In the genomic region with DNA sequence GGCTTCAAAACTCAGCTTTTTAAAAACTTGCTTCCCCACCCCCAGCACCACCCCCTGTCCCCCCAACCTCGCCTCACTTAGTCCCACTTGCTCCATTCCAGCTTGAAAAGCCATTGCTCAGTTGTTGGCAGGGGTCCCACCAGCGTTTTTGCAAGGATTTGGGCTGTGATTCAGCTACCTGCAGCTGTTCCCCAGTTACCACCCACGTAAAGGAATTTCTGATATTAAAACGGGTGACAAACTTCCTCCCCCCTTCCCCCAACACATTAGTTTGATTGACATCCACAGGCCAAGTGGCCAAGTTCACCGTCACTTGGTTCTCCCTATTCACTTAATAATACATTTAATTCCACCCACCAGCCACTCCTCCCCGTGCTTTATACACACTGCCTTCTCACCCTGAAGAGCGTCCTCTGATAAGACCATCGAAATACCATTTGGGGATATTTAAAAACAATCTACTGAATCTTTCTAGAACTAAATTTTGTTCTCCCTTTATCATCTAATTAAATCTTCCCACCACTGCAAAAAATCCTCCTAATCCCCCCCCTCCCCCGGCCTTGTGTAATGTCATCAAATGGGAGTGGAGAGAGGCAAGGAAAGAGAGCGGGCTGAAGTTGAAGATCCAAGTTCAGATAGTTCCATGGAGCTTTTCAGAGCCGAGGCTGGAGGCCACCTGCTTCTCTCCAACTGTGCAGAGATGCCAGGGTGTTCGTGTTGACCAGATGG, we compare ENCODE assay signal across 23 cellular contexts. TPM values are rescaled to one million over a fixed set of nuclear protein-coding genes. Genes with fewer than 3 reads are reported as not detected.
DNase-seq lines count a peak whose midpoint lies in the region; ATAC-seq, FAIRE-seq and TF ChIP-seq lines count a peak whose summit lies in the region.
"Had no signal": no experiment of that assay in that cellular context is flagged by ENCODE, and none has a peak within 500 bp of the region (broad histone marks: within the 10 kb centered on the region; RNA-seq: fewer than 3 reads in every experiment).

No MANE protein-coding gene starts in this region.

- H3K27me3 ChIP-seq in GM23248 (replicated peaks; ENCODE audit: insufficient read depth) (no peaks in the 10 kb centered on the region), IMR-90 (ENCODE audit: control insufficient read depth, insufficient read depth, low read length) (no peaks in the 10 kb centered on the region), body of pancreas (no peaks in the 10 kb centered on the region), pancreas (no peaks in the 10 kb centered on the region)
- H3K27me3 ChIP-seq: BE2C, neutrophil, tibial nerve had no signal

- CTCF ChIA-PET in IMR-90 (lab: Yijun Ruan, JAX), result no interaction called here

- TF ChIP-seq RAD21 in IMR-90 (IDR thresholded peaks at IDR 0.05; ENCODE audit: low read length), result no peak

- no peak overlapping the region for H2AK9ac ChIP-seq in IMR-90 (replicated peaks; ENCODE audit: low read depth, low read length, poor library complexity)

- H3K9me2 ChIP-seq in GM23248 (ENCODE audit: insufficient read depth), result no peaks in the 10 kb centered on the region

- no peak overlapping the region for H3K56ac ChIP-seq in IMR-90 (ENCODE audit: extremely low read depth, insufficient read depth, low read length)

- H2BK120ac ChIP-seq in IMR-90 (ENCODE audit: low read depth, low read length), result no peak overlapping the region

- H2BK15ac ChIP-seq in IMR-90 (ENCODE audit: low read depth, low read length), result no peak overlapping the region

- TF ChIP-seq POLR2A in IMR-90 (IDR thresholded peaks at IDR 0.05; ENCODE audit: low read depth, low read length), result no peak
- no peak for TF ChIP-seq POLR2A in body of pancreas (IDR thresholded peaks at IDR 0.05)

- no peak overlapping the region for H4K91ac ChIP-seq in IMR-90 (ENCODE audit: insufficient read depth, low read depth, low read length)

- intact Hi-C loops in IMR-90 (cut with micrococcal nuclease), result no loop called here
- intact Hi-C loops in body of pancreas (cut with DNase I), result no loop called here
- intact Hi-C loops in pancreas (cut with DNase I), result no loop called here

- H3K9ac ChIP-seq in GM23248, result no peak overlapping the region
- no peak overlapping the region for H3K9ac ChIP-seq in IMR-90 (ENCODE audit: low read depth, low read length)

- H2AFZ ChIP-seq in GM23248, result no peak overlapping the region
- no peak overlapping the region for H2AFZ ChIP-seq in IMR-90 (replicated peaks; ENCODE audit: low read length, poor library complexity)

- no peak overlapping the region for H2BK20ac ChIP-seq in IMR-90 (ENCODE audit: low read depth, low read length)

- TF ChIP-seq CTCF in IMR-90 (conservative IDR thresholded peaks at IDR 0.05; ENCODE audit: low read depth, low read length) (no peak), body of pancreas (IDR thresholded peaks at IDR 0.05) (no peak), pancreas (IDR thresholded peaks at IDR 0.05) (no peak)

- no peak overlapping the region for H2AK5ac ChIP-seq in IMR-90 (ENCODE audit: low read depth, low read length)

- no peaks in the 10 kb centered on the region for H3K79me2 ChIP-seq in GM23248 (ENCODE audit: insufficient read depth)

- H3F3A ChIP-seq in GM23248 (ENCODE audit: insufficient read depth), result no peaks in the 10 kb centered on the region

- no TSS peak for BruUV-seq in IMR-90 (replicated peaks; lab: Mats Ljungman, UMichigan)

- no peaks in the 10 kb centered on the region for H3K9me3 ChIP-seq in GM23248 (ENCODE audit: low read depth)
- no peaks in the 10 kb centered on the region for H3K9me3 ChIP-seq in IMR-90 (ENCODE audit: control insufficient read depth, insufficient read depth, low read length)
- no peaks in the 10 kb centered on the region for H3K9me3 ChIP-seq in body of pancreas
- no peaks in the 10 kb centered on the region for H3K9me3 ChIP-seq in pancreas
- H3K9me3 ChIP-seq: BE2C, left lung, neutrophil, tibial nerve had no signal

- H3K4me1 ChIP-seq in GM23248 (ENCODE audit: insufficient read depth) (no peaks in the 10 kb centered on the region), IMR-90 (ENCODE audit: control insufficient read depth, insufficient read depth, low read length) (no peaks in the 10 kb centered on the region; the same call in 1 of the 2 replicates), body of pancreas (peaks cover 10% of the 10 kb centered on the region), pancreas (peaks cover 0 to 6% (median 4%) of the 10 kb centered on the region in 3 donors)
- H3K4me1 ChIP-seq: left lung had no signal

- dilution Hi-C loops in IMR-90 (cut with HindIII; ENCODE audit: low sequenced_read_pairs, unreplicated experiment), result no loop called here

- POLR2A ChIA-PET in IMR-90 (lab: Charles Lee; ENCODE audit: unreplicated experiment), result no interaction called here

- no peak overlapping the region for H3K4ac ChIP-seq in IMR-90 (ENCODE audit: low read depth, low read length)

- H4K5ac ChIP-seq in IMR-90 (ENCODE audit: low read depth, low read length), result no peak overlapping the region

- H4K20me1 ChIP-seq in GM23248 (ENCODE audit: insufficient read depth) (no peaks in the 10 kb centered on the region), IMR-90 (ENCODE audit: insufficient read depth, low read length) (no peaks in the 10 kb centered on the region)

- ATAC-seq in IMR-90 (ENCODE audit: low read depth) (no peak), body of pancreas (peak; percentile 70), pancreas (peak; percentile 44 to 71 (median 61)), HG03432 (IDR thresholded peaks at IDR 0.05; ENCODE audit: unreplicated experiment) (no peak)
- ATAC-seq: esophagus mucosa, left lung, T-helper 17 cell had no signal

- DNase-seq in GM23248 (peak; percentile 14), IMR-90 (peak; percentile 55), body of pancreas (peak; percentile 44 to 58 (median 56)), pancreas (peak in 3 of 6 donors; percentile 32 to 65 (median 44)), GM19240 (ENCODE audit: insufficient read length, low spot score) (no peak), NCI-H82 treated with DMSO at 0.1 percent for 48 hours (lab: John Stamatoyannopoulos, UW; ENCODE audit: unreplicated experiment) (no peak)
- DNase-seq: activated CD4-positive, alpha-beta memory T cell treated with anti-CD3 and anti-CD28 coated beads for 36 hours; activated T-cell treated with anti-CD3 and anti-CD28 coated beads for 4 hours; BE2C; cerebellar nuclear complex; effector CD4-positive, alpha-beta T cell; GOT3; left lung; retina; SHP77 treated with DMSO at 0.1 percent for 48 hours; stimulated activated naive CD4-positive, alpha-beta T cell; T-helper 17 cell had no signal

- in situ Hi-C loops in GM23248 (cut with MboI), result no loop called here
- in situ Hi-C loops in IMR-90 (cut with MboI; ENCODE audit: low sequenced_read_pairs), result no loop called here

- H3K27ac ChIP-seq in GM23248 (no peak overlapping the region), IMR-90 (ENCODE audit: insufficient read depth, low read length) (no peak overlapping the region), body of pancreas (peak overlapping the region in 3 of 4 donors; percentile 40 to 51 (median 43)), pancreas (peak overlapping the region in 1 of 4 donors; percentile 28)
- H3K27ac ChIP-seq: left lung, neutrophil, tibial nerve had no signal

- WGBS in GM23248 (ENCODE audit: low coverage in 1 of 2, low lambda C conversion rate in 2 of 2, missing lambda C conversion rate in 2 of 2), 2 experiments, result 71 to 72% methylated on average over 12 of the region's 12 CpGs
- WGBS in IMR-90 (ENCODE audit: extremely low coverage in 2 of 2, insufficient read length in 1 of 2), 2 experiments, result 52% methylated on average over 5 of the region's 12 CpGs; no CpG with 5 or more reads in 1 of the 2 experiments
- 52 to 59% methylated on average over 12 of the region's 12 CpGs for WGBS in body of pancreas, 2 donors
- WGBS in pancreas, 2 donors, result 60 to 63% methylated on average over 12 of the region's 12 CpGs

- H3K4me2 ChIP-seq in GM23248 (ENCODE audit: unreplicated experiment) (no peak overlapping the region), IMR-90 (ENCODE audit: low read depth, low read length) (no peak overlapping the region)

- H2BK5ac ChIP-seq in IMR-90 (ENCODE audit: low read depth, low read length, poor library complexity, severe bottlenecking), result no peak overlapping the region

- H3K36me3 ChIP-seq in GM23248 (ENCODE audit: low read depth), result no peaks in the 10 kb centered on the region
- no peaks in the 10 kb centered on the region for H3K36me3 ChIP-seq in IMR-90 (ENCODE audit: control insufficient read depth, insufficient read depth, low read length)
- H3K36me3 ChIP-seq in body of pancreas (replicated peaks in 1 of 2; ENCODE audit: insufficient read depth in 1 of 2, low read depth in 2 of 2), result no peaks in the 10 kb centered on the region
- no peaks in the 10 kb centered on the region for H3K36me3 ChIP-seq in pancreas
- H3K36me3 ChIP-seq: BE2C, left lung, neutrophil, tibial nerve had no signal

- no peak overlapping the region for H4K8ac ChIP-seq in IMR-90 (ENCODE audit: low read depth in 2 of 2, low read length in 2 of 2)

- H3K9me1 ChIP-seq in IMR-90 (ENCODE audit: insufficient read depth, low read length), result no peaks in the 10 kb centered on the region

- H3K4me3 ChIP-seq in GM23248 (no peak overlapping the region), IMR-90 (ENCODE audit: insufficient read depth, low read depth, low read length) (no peak overlapping the region), body of pancreas (no peak overlapping the region), pancreas (no peak overlapping the region)
- H3K4me3 ChIP-seq: left lung, tibial nerve had no signal

- no peaks in the 10 kb centered on the region for H3K79me1 ChIP-seq in IMR-90 (ENCODE audit: low read depth in 1 of 2, low read length in 2 of 2)

- no peak overlapping the region for H3K18ac ChIP-seq in IMR-90 (ENCODE audit: low read depth, low read length)

- no peak for FAIRE-seq in pancreas (lab: Jason Lieb, UNC)
- FAIRE-seq: G401.6 had no signal

- no peak overlapping the region for H3K23ac ChIP-seq in IMR-90 (ENCODE audit: low read depth, low read length)

- no peak overlapping the region for H3K14ac ChIP-seq in IMR-90 (replicated peaks; ENCODE audit: low read depth, low read length)

TF ChIP-seq in IMR-90, 13 proteins besides CTCF, POLR2A, EP300 and RAD21 (continues in another document):
- no peak for TF ChIP-seq CHD1 (IDR thresholded peaks at IDR 0.05; ENCODE audit: low read depth, low read length)

RNA-seq across cellular contexts. Expression of gene SOX9, which starts 55.1 kb away (rescaled TPM):
- 13.8 and 16.6 TPM in 2 replicates for total RNA-seq in GM23248 (2014; rRNA removed; shearing (Covaris generic))
- 18.5 and 20.8 TPM in 2 replicates for polyA plus RNA-seq in GM23248 (2016; fragmentation: Nextera tagmentation; extraction: Ambion mirVana)
- total RNA-seq in IMR-90 (2012; rRNA removed), result 4.1 and 8.3 TPM in 2 replicates
- 12.7 and 17.6 TPM in 2 replicates for polyA plus RNA-seq in IMR-90 (2012; rRNA removed)
- polyA plus RNA-seq in IMR-90 (2012; cell fraction: cytosol; rRNA removed), result 12.5 and 21.1 TPM in 2 replicates
- polyA plus RNA-seq in IMR-90 (2012; cell fraction: nucleus; rRNA removed; ENCODE audit: low replicate concordance), result 31.6 and 43.9 TPM in 2 replicates
- total RNA-seq in body of pancreas, result 10 to 100 TPM; 35.8 to 47.5 TPM
- 10 to 100 TPM; 22.7 to 76.1 (median 34.2) TPM for total RNA-seq in pancreas
- polyA plus RNA-seq in pancreas, result 10 to 100 TPM; 26.0 to 31.9 TPM
- total RNA-seq: activated CD4-positive, alpha-beta memory T cell treated with anti-CD3 and anti-CD28 coated beads for 36 hours; mononuclear cell; T-helper 17 cell had no signal

Comparison
In these comparisons a context has a peak if more than half of its experiments do, and no peak if none do; other contexts are left out.
1. DNase-seq: peak in GM23248 (single experiment), IMR-90 (single experiment) and body of pancreas (4 of 4); none in GM19240 (single experiment) and NCI-H82 treated with DMSO at 0.1 percent for 48 hours (single experiment).
2. H3K27ac ChIP-seq: peak in body of pancreas (3 of 4); none in GM23248 (single experiment) and IMR-90 (single experiment).
3. ATAC-seq: peak in body of pancreas (single experiment) and pancreas (4 of 4); none in IMR-90 (single experiment) and HG03432 (single experiment).